ENCODE assay signal across 20 cellular contexts in genomic region chr6:44737829-44738528, GRCh38.
DNase-seq lines count a peak whose midpoint lies in the region; ATAC-seq, FAIRE-seq and TF ChIP-seq lines count a peak whose summit lies in the region.
"Had no signal": no experiment of that assay in that cellular context is flagged by ENCODE, and none has a peak within 500 bp of the region (broad histone marks: within the 10 kb centered on the region; RNA-seq: fewer than 3 reads in every experiment).

No MANE protein-coding gene starts in this region.

- no peaks in the 10 kb centered on the region for H3K27me3 ChIP-seq in GM12878 (replicated peaks in 1 of 2; ENCODE audit: control insufficient read depth in 2 of 2, insufficient read depth in 2 of 2, low read length in 1 of 2)
- H3K27me3 ChIP-seq: heart left ventricle had no signal

- TF ChIP-seq RAD21 in GM12878 (IDR thresholded peaks at IDR 0.05; ENCODE audit: insufficient read depth, low read depth, low read length) = no peak

- peak overlapping the region; percentile 7; the same call in 1 of the 2 replicates for H3K9ac ChIP-seq in GM12878 (ENCODE audit: control insufficient read depth, insufficient read depth, low read length)
- H3K9ac ChIP-seq: SK-N-SH had no signal

- TF ChIP-seq POLR2A in GM12878 (IDR thresholded peaks at IDR 0.05; ENCODE audit: low read depth, low read length) = no peak

- CTCF ChIA-PET in GM12878 (lab: Yijun Ruan, JAX) = no interaction called here

- ATAC-seq in GM12878 = peak; percentile 56
- no peak for ATAC-seq in natural killer cell treated with Interleukin-12 subunit alpha and Interleukin-12 subunit beta and Interleukin-15 and Interleukin-18, amount 100 ng/mL, for 72 hours
- ATAC-seq: activated CD8-positive, alpha-beta T cell treated with anti-CD3 and anti-CD28 coated beads for 36 hours; HCT116 had no signal

- H3K27me3 Mint-ChIP-seq in natural killer cell treated with Interleukin-12 subunit alpha and Interleukin-12 subunit beta and Interleukin-15 and Interleukin-18, amount 100 ng/mL, for 72 hours = no peaks in the 10 kb centered on the region

- no peaks in the 10 kb centered on the region for H3K9me3 Mint-ChIP-seq in natural killer cell treated with Interleukin-12 subunit alpha and Interleukin-12 subunit beta and Interleukin-15 and Interleukin-18, amount 100 ng/mL, for 72 hours
- H3K9me3 Mint-ChIP-seq: activated CD8-positive, alpha-beta T cell treated with anti-CD3 and anti-CD28 coated beads for 36 hours had no signal

- H3K79me2 ChIP-seq in GM12878 (ENCODE audit: control insufficient read depth, insufficient read depth, low read length) = no peaks in the 10 kb centered on the region

- TF ChIP-seq CTCF in GM20000 (IDR thresholded peaks at IDR 0.05; ENCODE audit: extremely low read depth, missing control alignments) (no peak), GM12878 (IDR thresholded peaks at IDR 0.05 in 2 of 3, conservative IDR thresholded peaks at IDR 0.05 in 1 of 3; ENCODE audit: control insufficient read depth in 2 of 3, extremely low read depth in 1 of 3, insufficient read depth in 1 of 3, low read depth in 3 of 3, low read length in 3 of 3) (no peak)

- POLR2A ChIA-PET in GM12878 (lab: Charles Lee) = no interaction called here

- peak overlapping the region; percentile 67 for H3K27ac ChIP-seq in GM12878 (ENCODE audit: control insufficient read depth, insufficient read depth)
- H3K27ac ChIP-seq in mesodermal cell (ENCODE audit: low read depth, low read length, severe bottlenecking) = peak overlapping the region; percentile 87
- no peak overlapping the region for H3K27ac ChIP-seq in caudate nucleus (ENCODE audit: low read depth, low read length)
- H3K27ac ChIP-seq: heart left ventricle, psoas muscle had no signal

- peak overlapping the region; percentile 24; the same call in 1 of the 2 replicates for H3K4me2 ChIP-seq in GM12878 (ENCODE audit: control insufficient read depth, insufficient read depth)
- H3K4me2 ChIP-seq: SK-N-SH had no signal

- WGBS in GM12878 (ENCODE audit: insufficient coverage, insufficient replicate concordance, low lambda C conversion rate, missing lambda C conversion rate) = 31% methylated on average over 6 of the region's 6 CpGs
- WGBS in mesodermal cell (ENCODE audit: insufficient coverage in 2 of 2), 2 experiments = 96 to 98% methylated on average over 3 to 4 of the region's 6 CpGs

- peak overlapping the region in 1 of 2 donors; percentile 66 for H3K27ac Mint-ChIP-seq in natural killer cell treated with Interleukin-12 subunit alpha and Interleukin-12 subunit beta and Interleukin-15 and Interleukin-18, amount 100 ng/mL, for 72 hours
- H3K27ac Mint-ChIP-seq: activated CD8-positive, alpha-beta T cell treated with anti-CD3 and anti-CD28 coated beads for 36 hours had no signal

- intact Hi-C loops in GM12878 (cut with micrococcal nuclease; ENCODE audit: unreplicated experiment) = loop anchor here (2.0 to 5.0 kb wide), 2 partner anchors 41 to 194 kb away; no protein-coding TSS in a partner anchor

- no peak overlapping the region for H3K4me3 ChIP-seq in GM12878
- no peak overlapping the region for H3K4me3 ChIP-seq in mesodermal cell (ENCODE audit: extremely low read depth, insufficient read depth, low read length, poor library complexity, severe bottlenecking)
- H3K4me3 ChIP-seq: heart left ventricle, psoas muscle had no signal

- TF ChIP-seq EP300 in GM12878 (IDR thresholded peaks at IDR 0.05; ENCODE audit: borderline replicate concordance in 1 of 2, control insufficient read depth in 1 of 2, low read depth in 2 of 2, low read length in 2 of 2) = peak in 1 of 2 experiments; percentile 50; a peak in 1 of 4 replicates

- no peaks in the 10 kb centered on the region; the same call in 2 of the 3 replicates for H3K9me3 ChIP-seq in GM12878 (replicated peaks; ENCODE audit: control insufficient read depth, insufficient read depth, low read length)
- no peaks in the 10 kb centered on the region for H3K9me3 ChIP-seq in mesodermal cell (ENCODE audit: control insufficient read depth, low read length)
- H3K9me3 ChIP-seq: heart left ventricle, psoas muscle, SK-N-SH had no signal

- H3K4me3 Mint-ChIP-seq in natural killer cell treated with Interleukin-12 subunit alpha and Interleukin-12 subunit beta and Interleukin-15 and Interleukin-18, amount 100 ng/mL, for 72 hours = no peak overlapping the region
- H3K4me3 Mint-ChIP-seq: activated CD8-positive, alpha-beta T cell treated with anti-CD3 and anti-CD28 coated beads for 36 hours had no signal

- H2AFZ ChIP-seq in GM12878 (ENCODE audit: control insufficient read depth, low read depth, low read length) = peak overlapping the region; percentile 30

- peak; percentile 2 for DNase-seq in AG08396 (ENCODE audit: low spot score)
- DNase-seq in GM20000 (ENCODE audit: low spot score) = peak; percentile 58
- DNase-seq in GM12878 (ENCODE audit: low read depth, low spot score) = peak; percentile 55
- DNase-seq in anterior cingulate cortex (lab: John Stamatoyannopoulos, UW) = no peak
- no peak for DNase-seq in caudate nucleus (lab: John Stamatoyannopoulos, UW)
- no peak for DNase-seq in DMS 273 treated with DMSO at 0.1 percent for 48 hours (lab: John Stamatoyannopoulos, UW)
- no peak for DNase-seq in natural killer cell treated with Interleukin-12 subunit alpha and Interleukin-12 subunit beta and Interleukin-15 and Interleukin-18, amount 100 ng/mL, for 72 hours (ENCODE audit: low spot score)
- DNase-seq: amniotic stem cell; heart left ventricle; NCI-H1694 treated with DMSO at 0.1 percent for 48 hours; OCI-M1; SK-N-SH; stimulated activated CD4-positive, alpha-beta T cell treated with anti-CD3 and anti-CD28 coated beads, Interleukin-12 subunit alpha, Interleukin-12 subunit beta, amount 100 ng/mL, for 4 hours had no signal

- no TSS peak for BruUV-seq in GM12878 (replicated peaks; lab: Mats Ljungman, UMichigan)

- no peak for FAIRE-seq in GM12878 (lab: Jason Lieb, UNC)
- FAIRE-seq: A204.1, colon, TTC549 had no signal

- SMC1A ChIA-PET in GM12878 (lab: Charles Lee; ENCODE audit: uncharacterized antibody, unreplicated experiment) = interaction anchor here (0.9 kb wide), 1 partner anchor 55 kb away, joined by 3 read pairs; no protein-coding TSS in a partner anchor

- H3K36me3 ChIP-seq in GM12878 (ENCODE audit: control insufficient read depth in 2 of 2, insufficient read depth in 2 of 2, low read length in 1 of 2) (no peaks in the 10 kb centered on the region), mesodermal cell (ENCODE audit: control insufficient read depth, insufficient read depth, low read length) (no peaks in the 10 kb centered on the region)
- H3K36me3 ChIP-seq: heart left ventricle had no signal

- in situ Hi-C loops in GM12878 (cut with MboI) = no loop called here

- H3K4me1 Mint-ChIP-seq in natural killer cell treated with Interleukin-12 subunit alpha and Interleukin-12 subunit beta and Interleukin-15 and Interleukin-18, amount 100 ng/mL, for 72 hours (ENCODE audit: low read depth in 2 of 2) = peaks cover 0 to 12% of the 10 kb centered on the region in 2 donors

- H4K20me1 ChIP-seq in GM12878 (ENCODE audit: control insufficient read depth, insufficient read depth) = no peaks in the 10 kb centered on the region

- H3K36me3 Mint-ChIP-seq in natural killer cell treated with Interleukin-12 subunit alpha and Interleukin-12 subunit beta and Interleukin-15 and Interleukin-18, amount 100 ng/mL, for 72 hours = no peaks in the 10 kb centered on the region

- peaks cover 42% of the 10 kb centered on the region for H3K4me1 ChIP-seq in GM12878 (ENCODE audit: control insufficient read depth, insufficient read depth, low read length)
- H3K4me1 ChIP-seq in mesodermal cell (ENCODE audit: control insufficient read depth, insufficient read depth, low read length, poor library complexity, severe bottlenecking) = peaks cover 30% of the 10 kb centered on the region
- H3K4me1 ChIP-seq: psoas muscle had no signal

- RAD21 ChIA-PET in GM12878 (lab: Charles Lee; ENCODE audit: unreplicated experiment) = interaction anchor here (0.8 to 1.6 kb wide), 3 partner anchors 58 to 132 kb away, joined by 3 to 4 read pairs (median 3); no protein-coding TSS in a partner anchor

TF ChIP-seq in GM12878, 131 proteins besides CTCF, POLR2A, EP300 and RAD21 (continues in another document):
- TF ChIP-seq RB1 (IDR thresholded peaks at IDR 0.05; ENCODE audit: borderline replicate concordance) = no peak
- TF ChIP-seq, protein P1, sequence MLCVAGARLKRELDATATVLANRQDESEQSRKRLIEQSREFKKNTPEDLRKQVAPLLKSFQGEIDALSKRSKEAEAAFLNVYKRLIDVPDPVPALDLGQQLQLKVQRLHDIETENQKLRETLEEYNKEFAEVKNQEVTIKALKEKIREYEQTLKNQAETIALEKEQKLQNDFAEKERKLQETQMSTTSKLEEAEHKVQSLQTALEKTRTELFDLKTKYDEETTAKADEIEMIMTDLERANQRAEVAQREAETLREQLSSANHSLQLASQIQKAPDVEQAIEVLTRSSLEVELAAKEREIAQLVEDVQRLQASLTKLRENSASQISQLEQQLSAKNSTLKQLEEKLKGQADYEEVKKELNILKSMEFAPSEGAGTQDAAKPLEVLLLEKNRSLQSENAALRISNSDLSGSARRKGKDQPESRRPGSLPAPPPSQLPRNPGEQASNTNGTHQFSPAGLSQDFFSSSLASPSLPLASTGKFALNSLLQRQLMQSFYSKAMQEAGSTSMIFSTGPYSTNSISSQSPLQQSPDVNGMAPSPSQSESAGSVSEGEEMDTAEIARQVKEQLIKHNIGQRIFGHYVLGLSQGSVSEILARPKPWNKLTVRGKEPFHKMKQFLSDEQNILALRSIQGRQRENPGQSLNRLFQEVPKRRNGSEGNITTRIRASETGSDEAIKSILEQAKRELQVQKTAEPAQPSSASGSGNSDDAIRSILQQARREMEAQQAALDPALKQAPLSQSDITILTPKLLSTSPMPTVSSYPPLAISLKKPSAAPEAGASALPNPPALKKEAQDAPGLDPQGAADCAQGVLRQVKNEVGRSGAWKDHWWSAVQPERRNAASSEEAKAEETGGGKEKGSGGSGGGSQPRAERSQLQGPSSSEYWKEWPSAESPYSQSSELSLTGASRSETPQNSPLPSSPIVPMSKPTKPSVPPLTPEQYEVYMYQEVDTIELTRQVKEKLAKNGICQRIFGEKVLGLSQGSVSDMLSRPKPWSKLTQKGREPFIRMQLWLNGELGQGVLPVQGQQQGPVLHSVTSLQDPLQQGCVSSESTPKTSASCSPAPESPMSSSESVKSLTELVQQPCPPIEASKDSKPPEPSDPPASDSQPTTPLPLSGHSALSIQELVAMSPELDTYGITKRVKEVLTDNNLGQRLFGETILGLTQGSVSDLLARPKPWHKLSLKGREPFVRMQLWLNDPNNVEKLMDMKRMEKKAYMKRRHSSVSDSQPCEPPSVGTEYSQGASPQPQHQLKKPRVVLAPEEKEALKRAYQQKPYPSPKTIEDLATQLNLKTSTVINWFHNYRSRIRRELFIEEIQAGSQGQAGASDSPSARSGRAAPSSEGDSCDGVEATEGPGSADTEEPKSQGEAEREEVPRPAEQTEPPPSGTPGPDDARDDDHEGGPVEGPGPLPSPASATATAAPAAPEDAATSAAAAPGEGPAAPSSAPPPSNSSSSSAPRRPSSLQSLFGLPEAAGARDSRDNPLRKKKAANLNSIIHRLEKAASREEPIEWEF (IDR thresholded peaks at IDR 0.05; ENCODE audit: insufficient replicate concordance, low read depth, low read length) = peak; percentile 44

Comparison
In these comparisons a context has a peak if more than half of its experiments do, and no peak if none do; other contexts are left out.
1. DNase-seq: peak in AG08396 (single experiment), GM20000 (single experiment) and GM12878 (single experiment); none in anterior cingulate cortex (0 of 58), caudate nucleus (0 of 61), DMS 273 treated with DMSO at 0.1 percent for 48 hours (single experiment) and natural killer cell treated with Interleukin-12 subunit alpha and Interleukin-12 subunit beta and Interleukin-15 and Interleukin-18, amount 100 ng/mL, for 72 hours (single experiment).